31 cellular contexts compared by ENCODE assay signal in the genomic region with DNA sequence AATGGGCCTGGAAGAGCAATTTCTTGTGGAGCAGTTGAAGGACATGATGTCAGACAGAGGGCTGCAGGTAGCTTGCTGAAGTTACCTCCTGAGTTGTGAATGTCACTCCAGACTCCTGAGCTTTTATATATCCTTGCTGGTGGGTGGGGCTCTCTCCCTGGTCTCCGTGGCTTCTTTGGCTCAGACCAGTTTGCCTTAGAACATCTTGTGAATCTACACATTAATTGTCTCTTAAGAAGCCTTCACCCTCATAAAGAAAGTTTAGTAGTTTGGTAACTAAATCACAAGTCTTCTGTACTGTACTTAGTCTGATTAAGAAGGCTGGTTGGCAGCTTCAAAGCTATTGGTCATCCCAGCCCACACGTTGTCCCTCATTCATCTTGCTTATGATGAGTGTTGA. TPM values are rescaled to one million over a fixed set of nuclear protein-coding genes. Genes with fewer than 3 reads are reported as not detected.
A peak's percentile ranks its signal among the peaks of the same experiment; 100 is the strongest.
DNase-seq lines count a peak whose midpoint lies in the region; ATAC-seq, FAIRE-seq and TF ChIP-seq lines count a peak whose summit lies in the region.
"Had no signal": no experiment of that assay in that cellular context is flagged by ENCODE, and none has a peak within 500 bp of the region (broad histone marks: within the 10 kb centered on the region; RNA-seq: fewer than 3 reads in every experiment).

Gene KRTAP11-1, minus strand, starts transcription at position 101 of the 400 bp plus-strand sequence. Its CDS starts 56 bp downstream, at position 45.

- no peaks in the 10 kb centered on the region for H4K20me1 ChIP-seq in H1 (replicated peaks in 1 of 2; ENCODE audit: control insufficient read depth in 1 of 2, insufficient read depth in 2 of 2, low read length in 2 of 2)
- H4K20me1 ChIP-seq: BLaER1 had no signal

- POLR2A ChIA-PET in H1 (lab: Charles Lee; ENCODE audit: partially characterized antibody) = no interaction called here

- no peak within 1 kb of the TSS for H2AK5ac ChIP-seq in H1 (ENCODE audit: low read depth, low read length)

- FAIRE-seq in H1 (lab: Jason Lieb, UNC) = no peak
- FAIRE-seq: A204.1, GM12878, GM12892, GM18507 had no signal

- H3K36me3 Mint-ChIP-seq in stimulated activated effector memory CD8-positive, alpha-beta T cell treated with anti-CD3 and anti-CD28 coated beads, Interleukin-12 subunit alpha, Interleukin-12 subunit beta, amount 100 ng/mL, for 72 hours = no peaks in the 10 kb centered on the region
- H3K36me3 Mint-ChIP-seq: CD14-positive monocyte; CD4-positive, alpha-beta memory T cell; CD4-positive, CD25-positive, alpha-beta regulatory T cell had no signal

- CTCF ChIA-PET in H1 (lab: Charles Lee; ENCODE audit: partially characterized antibody) = interaction anchor here (1.2 kb wide), 1 partner anchor 50 kb away, joined by 3 read pairs; no protein-coding TSS in a partner anchor

- 83% methylated on average over 2 of the region's 2 CpGs; no CpG with 5 or more reads in 1 of the 2 experiments for WGBS in H1 (ENCODE audit: extremely low coverage in 1 of 2, insufficient coverage in 1 of 2, insufficient read length in 1 of 2, insufficient replicate concordance in 2 of 2, low coverage in 1 of 2, low lambda C conversion rate in 2 of 2, missing lambda C conversion rate in 1 of 2), 2 experiments
- WGBS in aorta, 2 donors = 84 to 86% methylated on average over 2 of the region's 2 CpGs

- no peak within 1 kb of the TSS for H2BK15ac ChIP-seq in H1 (ENCODE audit: low read length)

- no peak within 1 kb of the TSS for H3K4me3 ChIP-seq in H1 (ENCODE audit: extremely low read depth in 1 of 4, insufficient read depth in 2 of 4, low read depth in 3 of 4, low read length in 4 of 4)
- no peak within 1 kb of the TSS for H3K4me3 ChIP-seq in aorta (ENCODE audit: low read length in 2 of 2)
- H3K4me3 ChIP-seq: BLaER1, GM12878 had no signal

- H3K18ac ChIP-seq in H1 (ENCODE audit: extremely low read depth, low read length) = no peak within 1 kb of the TSS

- H2BK120ac ChIP-seq in H1 (replicated peaks; ENCODE audit: low read depth, low read length) = no peak within 1 kb of the TSS

- intact Hi-C loops in aorta (cut with DNase I) = no loop called here

- no peaks in the 10 kb centered on the region for H3K4me1 Mint-ChIP-seq in stimulated activated effector memory CD8-positive, alpha-beta T cell treated with anti-CD3 and anti-CD28 coated beads, Interleukin-12 subunit alpha, Interleukin-12 subunit beta, amount 100 ng/mL, for 72 hours
- H3K4me1 Mint-ChIP-seq: CD14-positive monocyte; CD4-positive, alpha-beta memory T cell; CD4-positive, CD25-positive, alpha-beta regulatory T cell; CD8-positive, alpha-beta memory T cell had no signal

- no peaks in the 10 kb centered on the region for H3K79me1 ChIP-seq in H1 (ENCODE audit: low read depth, low read length)

- peak; percentile 37 for ATAC-seq in stimulated activated effector memory CD8-positive, alpha-beta T cell treated with anti-CD3 and anti-CD28 coated beads, Interleukin-12 subunit alpha, Interleukin-12 subunit beta, amount 100 ng/mL, for 72 hours
- ATAC-seq in aorta (ENCODE audit: low FRiP score) (peak; percentile 11), GM19328 (IDR thresholded peaks at IDR 0.05; ENCODE audit: unreplicated experiment) (no peak)
- ATAC-seq: GM12878 had no signal

- H2BK5ac ChIP-seq in H1 (ENCODE audit: low read depth, low read length) = no peak within 1 kb of the TSS

- peak within 1 kb of the TSS; percentile 14; the same call in 1 of the 2 replicates for H4K8ac ChIP-seq in H1 (ENCODE audit: extremely low read depth, insufficient read depth, low read length)

- no peak for TF ChIP-seq CTCF in H1 (IDR thresholded peaks at IDR 0.05; ENCODE audit: control extremely low read depth in 1 of 3, insufficient read depth in 1 of 3, low read depth in 1 of 3, low read length in 3 of 3)

- no peak within 1 kb of the TSS for H2BK12ac ChIP-seq in H1 (ENCODE audit: low read depth, low read length)

- H3K9me3 ChIP-seq in H1 (ENCODE audit: insufficient read depth in 2 of 2, low read depth in 1 of 2, low read length in 1 of 2) = no peaks in the 10 kb centered on the region
- H3K9me3 ChIP-seq in aorta (ENCODE audit: control insufficient read depth, low read length) = peaks cover 1% of the 10 kb centered on the region
- H3K9me3 ChIP-seq: BE2C, BLaER1 had no signal

- no peak within 1 kb of the TSS for H4K5ac ChIP-seq in H1 (ENCODE audit: insufficient read length, low read depth, low read length)

- TF ChIP-seq RAD21 in H1 (IDR thresholded peaks at IDR 0.05 in 1 of 2, conservative IDR thresholded peaks at IDR 0.05 in 1 of 2; ENCODE audit: low read depth in 2 of 2, low read length in 2 of 2) = no peak

- H3K4ac ChIP-seq in H1 (replicated peaks; ENCODE audit: insufficient read length, low read depth, low read length) = no peak within 1 kb of the TSS

- DNase-seq in H1 (ENCODE audit: low read depth in 1 of 2, low spot score in 2 of 2) = no peak
- DNase-seq in stimulated activated effector memory CD8-positive, alpha-beta T cell treated with anti-CD3 and anti-CD28 coated beads, Interleukin-12 subunit alpha, Interleukin-12 subunit beta, amount 100 ng/mL, for 72 hours (ENCODE audit: low spot score in 2 of 2) = no peak
- no peak for DNase-seq in aorta
- DNase-seq in islet precursor cell = no peak
- no peak for DNase-seq in NCI-H510A (lab: John Stamatoyannopoulos, UW)
- DNase-seq: 8988T; ACHN; BE2C; C1 segment of cervical spinal cord; CD4-positive, CD25-positive, alpha-beta regulatory T cell; CD8-positive, alpha-beta memory T cell; COR-L47; DMS 273 treated with DMSO at 0.1 percent for 48 hours; DMS153; DMS53; DMS79; DND-41; EL; GDM1 had no signal

- no peak within 1 kb of the TSS for H2AFZ ChIP-seq in H1 (ENCODE audit: low read length)

- no peak within 1 kb of the TSS for H3K14ac ChIP-seq in H1 (ENCODE audit: insufficient read length)

- H3K36me3 ChIP-seq in H1 (ENCODE audit: control insufficient read depth in 2 of 4, insufficient read depth in 4 of 4, low read length in 3 of 4) = no peaks in the 10 kb centered on the region
- H3K36me3 ChIP-seq in aorta (ENCODE audit: control insufficient read depth in 1 of 2, insufficient read depth in 2 of 2, low read length in 1 of 2) = no peaks in the 10 kb centered on the region
- H3K36me3 ChIP-seq: BE2C, BLaER1 had no signal

- no peaks in the 10 kb centered on the region for H3K9me3 Mint-ChIP-seq in stimulated activated effector memory CD8-positive, alpha-beta T cell treated with anti-CD3 and anti-CD28 coated beads, Interleukin-12 subunit alpha, Interleukin-12 subunit beta, amount 100 ng/mL, for 72 hours
- H3K9me3 Mint-ChIP-seq: CD8-positive, alpha-beta memory T cell had no signal

- H3K9ac ChIP-seq in H1 (replicated peaks in 1 of 4; ENCODE audit: extremely low read depth in 1 of 4, low read depth in 3 of 4, low read length in 3 of 4) = no peak within 1 kb of the TSS
- H3K9ac ChIP-seq: BLaER1 had no signal

- H3K23me2 ChIP-seq in H1 (ENCODE audit: low read depth, low read length) = no peaks in the 10 kb centered on the region

- H3K4me1 ChIP-seq in H1 (replicated peaks in 1 of 4; ENCODE audit: control insufficient read depth in 3 of 4, insufficient read depth in 4 of 4, low read length in 3 of 4) (no peaks in the 10 kb centered on the region), aorta (ENCODE audit: control insufficient read depth in 1 of 2, insufficient read depth in 2 of 2, low read length in 2 of 2) (no peaks in the 10 kb centered on the region)
- H3K4me1 ChIP-seq: BE2C had no signal

- H3K79me2 ChIP-seq in H1 (ENCODE audit: control insufficient read depth in 1 of 2, insufficient read depth in 2 of 2, low read length in 2 of 2) = no peaks in the 10 kb centered on the region

- H3K23ac ChIP-seq in H1 (ENCODE audit: insufficient read length) = no peak within 1 kb of the TSS

- TF ChIP-seq POLR2A in H1 (IDR thresholded peaks at IDR 0.05; ENCODE audit: control extremely low read depth in 1 of 2, low read depth in 2 of 2, low read length in 2 of 2) = no peak

- no peak within 1 kb of the TSS for H3K27ac Mint-ChIP-seq in stimulated activated effector memory CD8-positive, alpha-beta T cell treated with anti-CD3 and anti-CD28 coated beads, Interleukin-12 subunit alpha, Interleukin-12 subunit beta, amount 100 ng/mL, for 72 hours
- H3K27ac Mint-ChIP-seq: CD14-positive monocyte; CD4-positive, alpha-beta memory T cell; CD4-positive, CD25-positive, alpha-beta regulatory T cell; CD8-positive, alpha-beta memory T cell had no signal

- no peak for TF ChIP-seq EP300 in H1 (IDR thresholded peaks at IDR 0.05; ENCODE audit: borderline replicate concordance in 1 of 2, low read depth in 2 of 2, low read length in 2 of 2)

- no peaks in the 10 kb centered on the region for H3K27me3 ChIP-seq in H1 (replicated peaks in 1 of 4; ENCODE audit: control insufficient read depth in 3 of 4, extremely low read depth in 1 of 4, insufficient read depth in 3 of 4, low read length in 3 of 4)
- no peaks in the 10 kb centered on the region for H3K27me3 ChIP-seq in aorta (ENCODE audit: control insufficient read depth in 1 of 2, insufficient read depth in 2 of 2, low read length in 1 of 2)
- H3K27me3 ChIP-seq: BE2C, BLaER1 had no signal

- H3K4me3 Mint-ChIP-seq in stimulated activated effector memory CD8-positive, alpha-beta T cell treated with anti-CD3 and anti-CD28 coated beads, Interleukin-12 subunit alpha, Interleukin-12 subunit beta, amount 100 ng/mL, for 72 hours = no peak within 1 kb of the TSS
- H3K4me3 Mint-ChIP-seq: CD14-positive monocyte; CD4-positive, alpha-beta memory T cell; CD4-positive, CD25-positive, alpha-beta regulatory T cell; CD8-positive, alpha-beta memory T cell had no signal

- H3K56ac ChIP-seq in H1 (replicated peaks; ENCODE audit: insufficient read length, low read depth, low read length) = no peak within 1 kb of the TSS

- H4K91ac ChIP-seq in H1 (replicated peaks; ENCODE audit: insufficient read length, low read length) = no peak within 1 kb of the TSS

- no peak within 1 kb of the TSS for H3K4me2 ChIP-seq in H1 (ENCODE audit: insufficient read depth in 1 of 2, low read depth in 2 of 2, low read length in 2 of 2)
- H3K4me2 ChIP-seq: BLaER1 had no signal

- H3K27ac ChIP-seq in H1 (ENCODE audit: low read depth, low read length) = no peak within 1 kb of the TSS
- H3K27ac ChIP-seq in aorta (ENCODE audit: low read depth in 1 of 2, low read length in 2 of 2) = no peak within 1 kb of the TSS
- H3K27ac ChIP-seq: BLaER1 had no signal

- no peak within 1 kb of the TSS for H2BK20ac ChIP-seq in H1 (ENCODE audit: low read length)

TF ChIP-seq in H1, 55 proteins besides CTCF, POLR2A, EP300 and RAD21 (continues in another document):
- no peak for TF ChIP-seq ASH2L (IDR thresholded peaks at IDR 0.05; ENCODE audit: low read length)
- no peak for TF ChIP-seq CBX5 (IDR thresholded peaks at IDR 0.05; ENCODE audit: low read depth, low read length)

RNA-seq across cellular contexts. Expression of gene KRTAP11-1, which starts in this region (rescaled TPM):
- not detected in 2 replicates for total RNA-seq in H1 (2021; fragmentation: NEBNext Ultra II Directional; extraction: Animal tissue kit (Norgen Biotek cat#: 25700))
- polyA plus RNA-seq in H1 (2011; rRNA removed) = not detected in 2 replicates
- not detected for polyA plus RNA-seq in H1 (2011; cell fraction: cytosol; rRNA removed)
- polyA plus RNA-seq in H1 (2011; cell fraction: nucleus; rRNA removed) = not detected
- not detected in 4 replicates for polyA plus RNA-seq in H1 (2012, experiment 1 of 2)
- not detected for polyA plus RNA-seq in H1 (2012, experiment 2 of 2)
- not detected for polyA plus RNA-seq in H1 (2013, experiment 1 of 2)
- polyA plus RNA-seq in H1 (2013, experiment 2 of 2) = not detected
- 0.57 TPM in 1 of 2 replicates, not detected in the other for polyA minus RNA-seq in H1 (2011; rRNA and poly(A)+ RNA removed)
- not detected for polyA minus RNA-seq in H1 (2011; cell fraction: cytosol; rRNA and poly(A)+ RNA removed)
- 1.3 TPM for polyA minus RNA-seq in H1 (2011; cell fraction: nucleus; rRNA and poly(A)+ RNA removed)
- total RNA-seq in aorta = not detected
- not detected for polyA plus RNA-seq in aorta
- total RNA-seq: A673; CD4-positive, alpha-beta memory T cell; CD4-positive, CD25-positive, alpha-beta regulatory T cell; CD8-positive, alpha-beta memory T cell; Daoy; G401; GM12878 had no signal
- polyA plus RNA-seq: AG04450; CD14-positive monocyte; CD4-positive, alpha-beta memory T cell; CD4-positive, CD25-positive, alpha-beta regulatory T cell; CD8-positive, alpha-beta memory T cell; GM12878 had no signal

Comparison
In these comparisons a context has a peak if more than half of its experiments do, and no peak if none do; other contexts are left out.
1. Peak in ATAC-seq in aorta; RNA of the gene not detected or under 1 TPM.